Comparison of ENCODE assay signal across 11 cellular contexts in the genomic region with DNA sequence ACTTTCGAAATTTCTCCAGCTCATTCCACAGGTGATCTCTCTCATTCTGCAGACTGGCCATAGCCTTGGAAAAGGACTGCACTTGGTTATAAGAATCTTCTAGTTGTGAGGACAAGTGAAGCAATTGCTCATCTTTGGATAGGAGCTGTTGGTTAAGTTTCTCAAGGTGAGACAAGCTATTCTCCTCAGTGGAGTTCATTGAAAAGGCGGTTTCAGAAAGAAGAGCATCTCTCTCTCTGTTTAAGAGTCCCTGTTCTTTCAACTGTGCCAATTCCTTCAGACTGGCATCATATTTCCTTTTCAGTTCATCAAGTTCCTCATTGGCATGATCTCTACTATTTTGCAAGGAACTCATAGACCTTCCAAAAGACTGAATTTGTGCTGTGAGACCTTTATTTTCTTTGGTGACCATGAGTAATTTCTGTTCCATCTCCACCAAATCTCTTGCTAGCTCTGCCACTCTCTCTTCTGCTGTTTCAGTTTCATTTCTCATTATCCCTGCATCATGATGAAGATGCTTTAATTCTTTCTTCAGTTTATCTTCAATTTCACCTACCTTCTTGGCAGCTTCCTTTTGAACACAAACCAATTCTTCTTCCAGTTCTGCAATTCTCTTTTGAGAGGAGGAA. TPM values are rescaled to one million over a fixed set of nuclear protein-coding genes. Genes with fewer than 3 reads are reported as not detected.
DNase-seq lines count a peak whose midpoint lies in the region; ATAC-seq and TF ChIP-seq lines count a peak whose summit lies in the region.
"Had no signal": no experiment of that assay in that cellular context is flagged by ENCODE, and none has a peak within 500 bp of the region (broad histone marks: within the 10 kb centered on the region; RNA-seq: fewer than 3 reads in every experiment).

No MANE protein-coding gene starts in this region.

- H3K27me3 ChIP-seq in gastroesophageal sphincter (no peaks in the 10 kb centered on the region), PC-9 (ENCODE audit: insufficient read depth, low read depth) (no peaks in the 10 kb centered on the region)

- no peaks in the 10 kb centered on the region for H3F3A ChIP-seq in PC-9 (ENCODE audit: insufficient read depth, low read depth)

- TF ChIP-seq CTCF in GM13977 (IDR thresholded peaks at IDR 0.05; ENCODE audit: extremely low read depth, insufficient read depth, missing control alignments) (no peak), gastroesophageal sphincter (IDR thresholded peaks at IDR 0.05) (no peak), PC-9 (conservative IDR thresholded peaks at IDR 0.05) (no peak)

- no peak for TF ChIP-seq EP300 in gastroesophageal sphincter (IDR thresholded peaks at IDR 0.05)

- peaks cover 7% of the 10 kb centered on the region for H3K9me3 Mint-ChIP-seq in activated naive CD8-positive, alpha-beta T cell (ENCODE audit: low read depth)

- H3K36me3 ChIP-seq in gastroesophageal sphincter (peaks cover 0 to 81% of the 10 kb centered on the region in 2 donors), PC-9 (ENCODE audit: low read depth) (peaks cover 32% of the 10 kb centered on the region)

- 78 to 88% methylated on average over 2 of the region's 2 CpGs for WGBS in gastroesophageal sphincter (ENCODE audit: low coverage in 1 of 2), 2 donors

- CTCF ChIA-PET in PC-9 (lab: Charles Lee), result no interaction called here

- no peak for TF ChIP-seq POLR2A in gastroesophageal sphincter (IDR thresholded peaks at IDR 0.05)

- POLR2A ChIA-PET in PC-9 (lab: Charles Lee; ENCODE audit: unreplicated experiment), result no interaction called here

- H3K4me1 ChIP-seq in gastroesophageal sphincter (peaks cover 0 to 6% (median 0%) of the 10 kb centered on the region in 3 donors), PC-9 (replicated peaks; ENCODE audit: insufficient read depth) (no peaks in the 10 kb centered on the region)

- BruUV-seq in PC-9 (replicated peaks; lab: Mats Ljungman, UMichigan), result no TSS peak

- H2AFZ ChIP-seq in PC-9, result no peak overlapping the region

- peaks cover 34% of the 10 kb centered on the region for H3K36me3 Mint-ChIP-seq in activated naive CD8-positive, alpha-beta T cell

- ATAC-seq in GM19351 (IDR thresholded peaks at IDR 0.05; ENCODE audit: unreplicated experiment) (peak; percentile 88), HG03159 (IDR thresholded peaks at IDR 0.05; ENCODE audit: unreplicated experiment) (peak; percentile 74), gastroesophageal sphincter (no peak)

- H3K4me3 Mint-ChIP-seq in activated naive CD8-positive, alpha-beta T cell, result no peak overlapping the region

- H3K27ac ChIP-seq in caudate nucleus (ENCODE audit: low read depth, low read length), result no peak overlapping the region
- H3K27ac ChIP-seq in gastroesophageal sphincter, result peak overlapping the region in 1 of 4 donors; percentile 11
- no peak overlapping the region for H3K27ac ChIP-seq in PC-9

- H3K9me3 ChIP-seq in gastroesophageal sphincter (no peaks in the 10 kb centered on the region), PC-9 (ENCODE audit: insufficient read depth, low read depth) (no peaks in the 10 kb centered on the region)

- no peaks in the 10 kb centered on the region for H3K9me2 ChIP-seq in PC-9 (ENCODE audit: insufficient read depth)

- H3K4me3 ChIP-seq in gastroesophageal sphincter (no peak overlapping the region), PC-9 (no peak overlapping the region)

- H3K4me2 ChIP-seq in PC-9, result no peak overlapping the region

- no peaks in the 10 kb centered on the region for H4K20me1 ChIP-seq in PC-9 (ENCODE audit: insufficient read depth)

- H3K79me2 ChIP-seq in PC-9 (ENCODE audit: low read depth), result no peaks in the 10 kb centered on the region

- in situ Hi-C loops in GM13977 (cut with MboI; ENCODE audit: low pct_unique_long_range_greater_than_20kb, low sequenced_read_pairs, unreplicated experiment), result no loop called here

- peak; percentile 38 for DNase-seq in GM13977 (ENCODE audit: low spot score)
- no peak for DNase-seq in caudate nucleus (lab: John Stamatoyannopoulos, UW)
- DNase-seq in PC-9, result no peak
- no peak for DNase-seq in T-helper 9 cell
- DNase-seq: NCI-H1092 treated with DMSO at 0.1 percent for 48 hours; stimulated activated naive CD4-positive, alpha-beta T cell had no signal

- intact Hi-C loops in PC-9 (cut with micrococcal nuclease; ENCODE audit: unreplicated experiment), result no loop called here

- peaks cover 3% of the 10 kb centered on the region for H3K4me1 Mint-ChIP-seq in activated naive CD8-positive, alpha-beta T cell (ENCODE audit: low read depth)

- no peaks in the 10 kb centered on the region for H3K27me3 Mint-ChIP-seq in activated naive CD8-positive, alpha-beta T cell

- peak overlapping the region; percentile 18 for H3K27ac Mint-ChIP-seq in activated naive CD8-positive, alpha-beta T cell

RNA-seq across cellular contexts. Expression of a gene that starts 30.2 kb away (rescaled TPM):
- total RNA-seq in gastroesophageal sphincter (10 to 100 TPM; 21.8 to 68.1 (median 28.9) TPM), PC-9 (2021) (2.2 and 2.6 TPM in 2 replicates)
- total RNA-seq: myocyte had no signal

RNA-seq across cellular contexts. Expression of a gene that starts 58.6 kb away (rescaled TPM):
- total RNA-seq in gastroesophageal sphincter, result 10 to 100 TPM; 67.9 to 94.3 (median 76.6) TPM
- 60.8 and 73.1 TPM in 2 replicates for total RNA-seq in PC-9 (2021)
